8 cellular contexts compared by ENCODE assay signal in genomic region chr9:126804696-126805545, GRCh38. TPM values are rescaled to one million over a fixed set of nuclear protein-coding genes. Genes with fewer than 3 reads are reported as not detected.
DNase-seq lines count a peak whose midpoint lies in the region; ATAC-seq and TF ChIP-seq lines count a peak whose summit lies in the region.

A gene with protein sequence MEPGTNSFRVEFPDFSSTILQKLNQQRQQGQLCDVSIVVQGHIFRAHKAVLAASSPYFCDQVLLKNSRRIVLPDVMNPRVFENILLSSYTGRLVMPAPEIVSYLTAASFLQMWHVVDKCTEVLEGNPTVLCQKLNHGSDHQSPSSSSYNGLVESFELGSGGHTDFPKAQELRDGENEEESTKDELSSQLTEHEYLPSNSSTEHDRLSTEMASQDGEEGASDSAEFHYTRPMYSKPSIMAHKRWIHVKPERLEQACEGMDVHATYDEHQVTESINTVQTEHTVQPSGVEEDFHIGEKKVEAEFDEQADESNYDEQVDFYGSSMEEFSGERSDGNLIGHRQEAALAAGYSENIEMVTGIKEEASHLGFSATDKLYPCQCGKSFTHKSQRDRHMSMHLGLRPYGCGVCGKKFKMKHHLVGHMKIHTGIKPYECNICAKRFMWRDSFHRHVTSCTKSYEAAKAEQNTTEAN (plus strand): TSS chr9:126805040. CDS start chr9:126832510, 27,470 bp downstream.

- peak within 1 kb of the TSS; percentile 100 for H3K27ac Mint-ChIP-seq in activated CD4-positive, alpha-beta T cell treated with anti-CD3 and anti-CD28 coated beads for 36 hours
- H3K27ac Mint-ChIP-seq in chondrocyte (ENCODE audit: unreplicated experiment): peak within 1 kb of the TSS; percentile 95

- no peaks in the 10 kb centered on the region for H3K9me3 Mint-ChIP-seq in activated CD4-positive, alpha-beta T cell treated with anti-CD3 and anti-CD28 coated beads for 36 hours (ENCODE audit: low read depth)
- H3K9me3 Mint-ChIP-seq in chondrocyte (ENCODE audit: low read depth): no peaks in the 10 kb centered on the region

- POLR2A ChIA-PET in activated CD4-positive, alpha-beta T cell treated with anti-CD3 and anti-CD28 coated beads for 36 hours (lab: Charles Lee): interaction anchor here (0.6 to 1.3 kb wide), 2 partner anchors 11 to 16 kb away, joined by 4 to 5 read pairs; no protein-coding TSS in a partner anchor

- CTCF ChIA-PET in activated CD4-positive, alpha-beta T cell treated with anti-CD3 and anti-CD28 coated beads for 36 hours (lab: Charles Lee): interaction anchor here (0.7 to 1.3 kb wide), 4 partner anchors 15 to 627 kb away, joined by 3 to 8 read pairs (median 4); no protein-coding TSS in a partner anchor

- H3K27me3 ChIP-seq in kidney epithelial cell (ENCODE audit: control insufficient read depth, insufficient read depth, low read length): no peaks in the 10 kb centered on the region

- H3K4me3 Mint-ChIP-seq in activated CD4-positive, alpha-beta T cell treated with anti-CD3 and anti-CD28 coated beads for 36 hours: peak within 1 kb of the TSS; percentile 96
- peak within 1 kb of the TSS; percentile 91 for H3K4me3 Mint-ChIP-seq in chondrocyte (ENCODE audit: unreplicated experiment)

- no peak for TF ChIP-seq CTCF in chondrocyte (IDR thresholded peaks at IDR 0.05)
- no peak for TF ChIP-seq CTCF in kidney epithelial cell (IDR thresholded peaks at IDR 0.05; ENCODE audit: insufficient read depth, low read length, poor library complexity, severe bottlenecking)

- no peaks in the 10 kb centered on the region for H3K27me3 Mint-ChIP-seq in activated CD4-positive, alpha-beta T cell treated with anti-CD3 and anti-CD28 coated beads for 36 hours
- H3K27me3 Mint-ChIP-seq in chondrocyte (ENCODE audit: low read depth): no peaks in the 10 kb centered on the region

- peak within 1 kb of the TSS; percentile 85 for H3K4me3 ChIP-seq in kidney epithelial cell (ENCODE audit: low read depth, low read length)

- DNase-seq in Ammon's horn (ENCODE audit: low spot score) (peak; percentile 96), GM19238 (ENCODE audit: insufficient read length, low spot score) (peak; percentile 95), NCI-H524 treated with DMSO at 0.1 percent for 48 hours (lab: John Stamatoyannopoulos, UW) (peak; percentile 73), chondrocyte (ENCODE audit: low spot score) (peak; percentile 98), kidney epithelial cell (ENCODE audit: low read depth) (peak; percentile 78)
- DNase-seq in activated CD4-positive, alpha-beta T cell treated with anti-CD3 and anti-CD28 coated beads for 36 hours: peak; percentile 99
- peak; percentile 99 for DNase-seq in stimulated activated CD4-positive, alpha-beta T cell treated with anti-CD3 and anti-CD28 coated beads, Interleukin-15, amount 100 ng/mL, for 24 hours

- peaks cover 36% of the 10 kb centered on the region for H3K4me1 Mint-ChIP-seq in activated CD4-positive, alpha-beta T cell treated with anti-CD3 and anti-CD28 coated beads for 36 hours
- peaks cover 37% of the 10 kb centered on the region for H3K4me1 Mint-ChIP-seq in chondrocyte (ENCODE audit: low read depth)

- intact Hi-C loops in activated CD4-positive, alpha-beta T cell treated with anti-CD3 and anti-CD28 coated beads for 36 hours (cut with DNase I, micrococcal nuclease): loop anchor here (1.0 to 10.0 kb wide), 11 partner anchors 14 to 1943 kb away; partner anchors contain the start of genes ZBTB34 (in 2 of the 2), ARPC5L (in 1 of the 2), HSPA5 (in 1 of the 2) and RALGPS1 (in 1 of the 2)

- H3K36me3 Mint-ChIP-seq in activated CD4-positive, alpha-beta T cell treated with anti-CD3 and anti-CD28 coated beads for 36 hours (ENCODE audit: low read depth): peaks cover 11% of the 10 kb centered on the region
- H3K36me3 Mint-ChIP-seq in chondrocyte (ENCODE audit: low read depth): no peaks in the 10 kb centered on the region

- peak; percentile 73 for ATAC-seq in HG03439 (IDR thresholded peaks at IDR 0.05; ENCODE audit: unreplicated experiment)
- ATAC-seq in activated CD4-positive, alpha-beta T cell treated with anti-CD3 and anti-CD28 coated beads for 36 hours: peak; percentile 85

- H3K36me3 ChIP-seq in kidney epithelial cell (ENCODE audit: control insufficient read depth, insufficient read depth, low read length): no peaks in the 10 kb centered on the region

RNA-seq across cellular contexts. Expression of the gene that starts here (rescaled TPM):
- total RNA-seq in activated CD4-positive, alpha-beta T cell treated with anti-CD3 and anti-CD28 coated beads for 36 hours: 10 to 100 TPM; 19.3 to 23.0 TPM
- total RNA-seq in chondrocyte (15.6 to 18.8 TPM (median 17.7 TPM) in 3 replicates), kidney epithelial cell (11.8 and 12.7 TPM in 2 replicates)

Comparison
In these comparisons a context has a peak if more than half of its experiments do, and no peak if none do; other contexts are left out.
1. Peak in every context shown above with its lines: DNase-seq, ATAC-seq and H3K4me3 ChIP-seq.